In genomic region chr11:32113637-32114203, GRCh38 we compare ENCODE assay signal across 19 cellular contexts.
"Had no signal": no experiment of that assay in that cellular context is flagged by ENCODE, and none has a peak within 500 bp of the region (broad histone marks: within the 10 kb centered on the region; RNA-seq: fewer than 3 reads in every experiment).

No MANE protein-coding gene starts in this region.

- H3K4me1 Mint-ChIP-seq: activated CD4-positive, alpha-beta T cell treated with anti-CD3 and anti-CD28 coated beads for 36 hours had no signal

- DNase-seq: activated CD4-positive, alpha-beta T cell treated with anti-CD3 and anti-CD28 coated beads for 36 hours; activated CD4-positive, alpha-beta T cell treated with anti-CD3 and anti-CD28 coated beads, Interleukin-2, amount 50 U/mL, for 48 hours; activated gamma-delta T cell treated with Interleukin-2 at 50 U/mL for 16 hours; activated T-cell treated with anti-CD3 and anti-CD28 coated beads for 4 hours; adrenal gland; cerebellar nuclear complex; effector CD4-positive, alpha-beta T cell; naive thymus-derived CD4-positive, alpha-beta T cell; stimulated activated CD4-positive, alpha-beta T cell treated with anti-CD3 and anti-CD28 coated beads, Interleukin-12 subunit alpha, Interleukin-12 subunit beta, amount 100 ng/mL, for 4 hours; stimulated activated CD4-positive, alpha-beta T cell treated with anti-CD3 and anti-CD28 coated beads, Interleukin-2, amount 100 ng/mL, for 24 hours; stimulated activated naive CD8-positive, alpha-beta T cell treated with anti-CD3 and anti-CD28 coated beads, Interleukin-15, Interleukin-2, amounts not matched to agents 100 U/mL and 50 U/mL, for 24 hours; transverse colon; uterus had no signal

- H3K4me3 Mint-ChIP-seq: activated CD4-positive, alpha-beta T cell treated with anti-CD3 and anti-CD28 coated beads for 36 hours; activated T-helper 1 cell treated with anti-CD3 and anti-CD28 coated beads, Interleukin-12 subunit alpha, Interleukin-12 subunit beta, Interleukin-2, Interleukin-4 antibody, amounts not matched to agents 30 ng/mL and 10 ng/mL and 1 ng/mL, durations not matched to agents 14 hours and 24 hours and 36 hours; memory B cell; naive thymus-derived CD4-positive, alpha-beta T cell; neural progenitor cell had no signal

- H3K27me3 ChIP-seq: adrenal gland, neural progenitor cell, transverse colon, uterus had no signal

- H3K36me3 Mint-ChIP-seq: activated naive CD4-positive, alpha-beta T cell treated with anti-CD3 and anti-CD28 coated beads, Interleukin-2, amount 50 U/mL, for 72 hours; memory B cell; naive thymus-derived CD4-positive, alpha-beta T cell; neural progenitor cell had no signal

- H3K27ac ChIP-seq: adrenal gland, neural progenitor cell, transverse colon, uterus had no signal

- ATAC-seq: activated CD4-positive, alpha-beta T cell treated with anti-CD3 and anti-CD28 coated beads for 36 hours; activated naive CD4-positive, alpha-beta T cell treated with anti-CD3 and anti-CD28 coated beads, Interleukin-2, amount 50 U/mL, for 72 hours; esophagus mucosa; naive thymus-derived CD4-positive, alpha-beta T cell; stimulated activated naive CD8-positive, alpha-beta T cell treated with anti-CD3 and anti-CD28 coated beads, Interleukin-15, Interleukin-2, amounts not matched to agents 100 U/mL and 50 U/mL, for 24 hours had no signal

- H3K36me3 ChIP-seq: adrenal gland, neural progenitor cell, transverse colon, uterus had no signal

- H3K9me3 Mint-ChIP-seq: activated naive CD4-positive, alpha-beta T cell treated with anti-CD3 and anti-CD28 coated beads, Interleukin-2, amount 50 U/mL, for 72 hours; activated T-helper 1 cell treated with anti-CD3 and anti-CD28 coated beads, Interleukin-12 subunit alpha, Interleukin-12 subunit beta, Interleukin-2, Interleukin-4 antibody, amounts not matched to agents 30 ng/mL and 10 ng/mL and 1 ng/mL, durations not matched to agents 14 hours and 24 hours and 36 hours; neural progenitor cell had no signal

- H3K9me3 ChIP-seq: adrenal gland, transverse colon, uterus had no signal

- H3K27ac Mint-ChIP-seq: activated CD4-positive, alpha-beta T cell treated with anti-CD3 and anti-CD28 coated beads for 36 hours; activated naive CD4-positive, alpha-beta T cell treated with anti-CD3 and anti-CD28 coated beads, Interleukin-2, amount 50 U/mL, for 72 hours; activated T-helper 1 cell treated with anti-CD3 and anti-CD28 coated beads, Interleukin-12 subunit alpha, Interleukin-12 subunit beta, Interleukin-2, Interleukin-4 antibody, amounts not matched to agents 30 ng/mL and 10 ng/mL and 1 ng/mL, durations not matched to agents 14 hours and 24 hours and 36 hours; memory B cell; naive thymus-derived CD4-positive, alpha-beta T cell; neural progenitor cell; progenitor cell of endocrine pancreas had no signal

- H3K4me3 ChIP-seq: adrenal gland, neural progenitor cell, transverse colon, uterus had no signal

- H3K4me1 ChIP-seq: adrenal gland, transverse colon, uterus had no signal
